11 cellular contexts compared by ENCODE assay signal in genomic region chr16:11032922-11033291, GRCh38.
DNase-seq lines count a peak whose midpoint lies in the region; ATAC-seq and TF ChIP-seq lines count a peak whose summit lies in the region.
"Had no signal": no experiment of that assay in that cellular context is flagged by ENCODE, and none has a peak within 500 bp of the region (broad histone marks: within the 10 kb centered on the region; RNA-seq: fewer than 3 reads in every experiment).

No MANE protein-coding gene starts in this region.

- H3K4me2 ChIP-seq in mammary epithelial cell (ENCODE audit: insufficient read depth, low read depth, low read length) = no peak overlapping the region

- H3K27ac ChIP-seq in mammary epithelial cell (ENCODE audit: insufficient read depth, low read depth, low read length) (no peak overlapping the region), vagina (peak overlapping the region; percentile 90)

- no TSS peak for BruUV-seq in MCF 10A (replicated peaks; lab: Mats Ljungman, UMichigan)
- no TSS peak for BruUV-seq in mammary epithelial cell (replicated peaks; lab: Mats Ljungman, UMichigan)

- peaks cover 7% of the 10 kb centered on the region for H3K4me1 ChIP-seq in mammary epithelial cell (ENCODE audit: insufficient read depth, low read length)
- H3K4me1 ChIP-seq in vagina = peaks cover 41% of the 10 kb centered on the region

- H3K4me3 ChIP-seq in mammary epithelial cell (replicated peaks in 1 of 3; ENCODE audit: insufficient read depth in 1 of 3, low read depth in 2 of 3, low read length in 3 of 3) (no peak overlapping the region), fibroblast of mammary gland (ENCODE audit: control insufficient read depth, low read depth, low read length) (no peak overlapping the region), vagina (no peak overlapping the region)

- H3K36me3 ChIP-seq in mammary epithelial cell (ENCODE audit: insufficient read depth, low read length) (peaks cover 6% of the 10 kb centered on the region), vagina (peaks cover 0 to 13% of the 10 kb centered on the region in 2 donors)

- CTCF ChIA-PET in MCF 10A (lab: Yijun Ruan, JAX) (interaction anchor here (0.7 kb wide), 1 partner anchor 604 kb away, joined by 3 read pairs; no protein-coding TSS in a partner anchor), mammary epithelial cell (lab: Charles Lee; ENCODE audit: low non-redundant PET) (no interaction called here)

- POLR2A ChIA-PET in MCF 10A (lab: Yijun Ruan, JAX) = interaction anchor here (0.5 to 1.4 kb wide), 3 partner anchors 10 to 105 kb away, joined by 3 read pairs; no protein-coding TSS in a partner anchor

- H3K4me1 Mint-ChIP-seq in MCF 10A (ENCODE audit: insufficient read depth, unreplicated experiment) = peaks cover 46% of the 10 kb centered on the region
- H3K4me1 Mint-ChIP-seq in nephron progenitor cell = peaks cover 50% of the 10 kb centered on the region
- peaks cover 18% of the 10 kb centered on the region for H3K4me1 Mint-ChIP-seq in T-helper 17 cell

- in situ Hi-C loops in mammary epithelial cell (cut with MboI; ENCODE audit: low sequenced_read_pairs in 2 of 2) = no loop called here

- H3K27me3 ChIP-seq in mammary epithelial cell (ENCODE audit: insufficient read depth, low read length) (no peaks in the 10 kb centered on the region), vagina (no peaks in the 10 kb centered on the region)

- H3K9me3 ChIP-seq in mammary epithelial cell (replicated peaks; ENCODE audit: insufficient read depth, low read length) = no peaks in the 10 kb centered on the region
- H3K9me3 ChIP-seq in vagina = no peaks in the 10 kb centered on the region
- H3K9me3 ChIP-seq in T-helper 17 cell (ENCODE audit: control insufficient read depth, low read length, poor library complexity, severe bottlenecking) = no peaks in the 10 kb centered on the region

- no peak overlapping the region for H3K4me3 Mint-ChIP-seq in MCF 10A (ENCODE audit: unreplicated experiment)
- peak overlapping the region; percentile 19 for H3K4me3 Mint-ChIP-seq in nephron progenitor cell
- no peak overlapping the region for H3K4me3 Mint-ChIP-seq in T-helper 17 cell
- H3K4me3 Mint-ChIP-seq: memory B cell had no signal

- dilution Hi-C loops in mammary epithelial cell (cut with HindIII; ENCODE audit: low sequenced_read_pairs) = no loop called here

- no peak for ATAC-seq in T-helper 17 cell

- H2AFZ ChIP-seq in mammary epithelial cell (ENCODE audit: low read depth, low read length) = no peak overlapping the region

- H3K27ac Mint-ChIP-seq in MCF 10A (ENCODE audit: low read depth, unreplicated experiment) (peak overlapping the region; percentile 67), nephron progenitor cell (peak overlapping the region; percentile 16), T-helper 17 cell (no peak overlapping the region)
- H3K27ac Mint-ChIP-seq: memory B cell had no signal

- H3K9ac ChIP-seq in mammary epithelial cell (ENCODE audit: insufficient read depth, low read length) = no peak overlapping the region

- TF ChIP-seq CTCF in MCF 10A (IDR thresholded peaks at IDR 0.05; ENCODE audit: unreplicated experiment) = no peak
- no peak for TF ChIP-seq CTCF in mammary epithelial cell (conservative IDR thresholded peaks at IDR 0.05 in 1 of 2, IDR thresholded peaks at IDR 0.05 in 1 of 2; ENCODE audit: extremely low read depth in 1 of 2, insufficient read depth in 1 of 2, low read depth in 1 of 2, low read length in 2 of 2)
- TF ChIP-seq CTCF in fibroblast of mammary gland (conservative IDR thresholded peaks at IDR 0.05; ENCODE audit: control insufficient read depth, insufficient read depth, low read depth, low read length) = no peak
- no peak for TF ChIP-seq CTCF in nephron progenitor cell (IDR thresholded peaks at IDR 0.05)
- no peak for TF ChIP-seq CTCF in vagina (IDR thresholded peaks at IDR 0.05)

- H4K20me1 ChIP-seq in mammary epithelial cell (ENCODE audit: insufficient read depth, low read length) = no peaks in the 10 kb centered on the region

- H3K27me3 Mint-ChIP-seq in MCF 10A (ENCODE audit: insufficient read depth, unreplicated experiment) = no peaks in the 10 kb centered on the region
- H3K27me3 Mint-ChIP-seq in nephron progenitor cell (ENCODE audit: low read depth, poor library complexity) = no peaks in the 10 kb centered on the region
- H3K27me3 Mint-ChIP-seq in T-helper 17 cell = no peaks in the 10 kb centered on the region
- H3K27me3 Mint-ChIP-seq: memory B cell had no signal

- no peak for TF ChIP-seq POLR2A in vagina (IDR thresholded peaks at IDR 0.05)

- H3K36me3 Mint-ChIP-seq in MCF 10A (ENCODE audit: insufficient read depth, unreplicated experiment) (peaks cover 45% of the 10 kb centered on the region), nephron progenitor cell (ENCODE audit: low read depth) (peaks cover 76% of the 10 kb centered on the region), T-helper 17 cell (ENCODE audit: low read depth) (peaks cover 23% of the 10 kb centered on the region)

- H3K9me3 Mint-ChIP-seq in MCF 10A (ENCODE audit: unreplicated experiment) = peaks cover 11% of the 10 kb centered on the region
- H3K9me3 Mint-ChIP-seq in nephron progenitor cell = peaks cover 31% of the 10 kb centered on the region

- intact Hi-C loops in MCF 10A (cut with micrococcal nuclease) (no loop called here), mammary epithelial cell (cut with micrococcal nuclease) (loop anchor here (1.0 kb wide), 1 partner anchor 16 kb away; no protein-coding TSS in a partner anchor), vagina (cut with DNase I) (loop anchor here (10.0 kb wide), 1 partner anchor 48 kb away; no protein-coding TSS in a partner anchor)

- 99% methylated on average over 7 of the region's 7 CpGs for WGBS in mammary epithelial cell (ENCODE audit: low coverage, missing lambda C conversion rate)

- no peaks in the 10 kb centered on the region for H3K79me2 ChIP-seq in mammary epithelial cell (ENCODE audit: insufficient read depth, low read length)

- DNase-seq in MCF 10A (ENCODE audit: unreplicated experiment) (no peak), mammary epithelial cell (no peak), fibroblast of mammary gland (ENCODE audit: low read depth) (peak; percentile 98), nephron progenitor cell (no peak), vagina (ENCODE audit: extremely low spot score in 2 of 2) (peak in 1 of 2 donors; percentile 98), T-helper 17 cell (no peak), NCI-H2227 (lab: John Stamatoyannopoulos, UW; ENCODE audit: unreplicated experiment) (no peak), activated gamma-delta T cell (lab: John Stamatoyannopoulos, UW) (no peak)
- DNase-seq: activated gamma-delta T cell treated with Interleukin-2 at 50 U/mL for 16 hours; stimulated activated CD4-positive, alpha-beta T cell treated with anti-CD3 and anti-CD28 coated beads, Interleukin-4, amount 100 ng/mL, for 24 hours had no signal
